Comparison of ENCODE assay signal across 1 cellular context in the genomic region with DNA sequence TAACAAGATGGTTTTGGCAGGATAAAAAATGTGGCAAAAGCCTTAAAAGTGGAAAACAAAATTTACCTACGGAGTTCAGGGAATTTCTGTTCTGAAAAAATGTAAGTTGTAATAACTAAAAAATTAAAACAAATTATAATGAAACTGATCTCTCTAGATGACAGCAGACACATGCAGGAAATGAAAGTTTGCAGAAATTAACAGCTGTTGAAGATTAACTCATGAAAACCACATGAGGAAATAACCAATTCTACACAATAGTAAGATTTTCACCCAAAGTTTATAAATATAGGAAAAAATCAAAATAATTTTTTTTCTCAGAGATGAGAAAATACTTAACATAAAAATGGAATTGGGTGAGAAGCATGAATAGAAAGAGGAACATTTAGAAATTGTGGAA.
TF ChIP-seq lines count a peak whose summit lies in the region.

No MANE protein-coding gene starts in this region.

TF ChIP-seq in HepG2, 621 proteins besides CTCF, POLR2A, EP300 and RAD21 (continued from another document):
- TF ChIP-seq, protein P1, sequence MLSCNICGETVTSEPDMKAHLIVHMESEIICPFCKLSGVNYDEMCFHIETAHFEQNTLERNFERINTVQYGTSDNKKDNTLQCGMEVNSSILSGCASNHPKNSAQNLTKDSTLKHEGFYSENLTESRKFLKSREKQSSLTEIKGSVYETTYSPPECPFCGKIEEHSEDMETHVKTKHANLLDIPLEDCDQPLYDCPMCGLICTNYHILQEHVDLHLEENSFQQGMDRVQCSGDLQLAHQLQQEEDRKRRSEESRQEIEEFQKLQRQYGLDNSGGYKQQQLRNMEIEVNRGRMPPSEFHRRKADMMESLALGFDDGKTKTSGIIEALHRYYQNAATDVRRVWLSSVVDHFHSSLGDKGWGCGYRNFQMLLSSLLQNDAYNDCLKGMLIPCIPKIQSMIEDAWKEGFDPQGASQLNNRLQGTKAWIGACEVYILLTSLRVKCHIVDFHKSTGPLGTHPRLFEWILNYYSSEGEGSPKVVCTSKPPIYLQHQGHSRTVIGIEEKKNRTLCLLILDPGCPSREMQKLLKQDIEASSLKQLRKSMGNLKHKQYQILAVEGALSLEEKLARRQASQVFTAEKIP (CRISPR knock-in tag; IDR thresholded peaks at IDR 0.05; ENCODE audit: borderline replicate concordance) = no peak
- TF ChIP-seq SIX1 (CRISPR knock-in tag; IDR thresholded peaks at IDR 0.05; ENCODE audit: borderline replicate concordance) (no peak), ETV5 (CRISPR knock-in tag; IDR thresholded peaks at IDR 0.05; ENCODE audit: borderline replicate concordance) (no peak)
